ENCODE assay signal across 19 cellular contexts in genomic region chr9:89390578-89390977, GRCh38.
DNase-seq lines count a peak whose midpoint lies in the region; ATAC-seq and TF ChIP-seq lines count a peak whose summit lies in the region.
"Had no signal": no experiment of that assay in that cellular context is flagged by ENCODE, and none has a peak within 500 bp of the region (broad histone marks: within the 10 kb centered on the region; RNA-seq: fewer than 3 reads in every experiment).

No MANE protein-coding gene starts in this region.

- DNase-seq in activated naive CD4-positive, alpha-beta T cell treated with anti-CD3 and anti-CD28 coated beads, Interleukin-2, amount 50 U/mL, for 72 hours (ENCODE audit: low spot score in 2 of 2), result no peak
- DNase-seq in activated naive CD4-positive, alpha-beta T cell treated with Interleukin-2 at 50 U/mL for 16 hours, result no peak
- DNase-seq in activated CD8-positive, alpha-beta T cell treated with anti-CD3 and anti-CD28 coated beads, Interleukin-2, amount 10 ng/mL, durations not matched to agents 7 days and 5 days, result no peak
- DNase-seq in immature natural killer cell (no peak), stomach (no peak), HK-2 (ENCODE audit: unreplicated experiment) (no peak), GF-D8 (lab: John Stamatoyannopoulos, UW) (no peak)
- DNase-seq: DMS79 treated with DMSO at 0.1 percent for 48 hours; left ventricle myocardium superior; NCI-H146; NCI-H2107; NCI-H446 treated with DMSO at 0.1 percent for 48 hours; NCI-H82; SJCRH30; stimulated activated CD4-positive, alpha-beta T cell treated with anti-CD3 and anti-CD28 coated beads, Interleukin-2, amount 100 ng/mL, for 24 hours had no signal

- peaks cover 47% of the 10 kb centered on the region for H3K4me1 Mint-ChIP-seq in activated CD8-positive, alpha-beta T cell treated with anti-CD3 and anti-CD28 coated beads, Interleukin-2, amount 10 ng/mL, durations not matched to agents 7 days and 5 days (ENCODE audit: low read depth)
- peaks cover 11 to 17% of the 10 kb centered on the region in 2 donors for H3K4me1 Mint-ChIP-seq in immature natural killer cell

- H3K4me3 ChIP-seq in stomach, result no peak overlapping the region
- H3K4me3 ChIP-seq: right atrium auricular region, SJCRH30, smooth muscle cell had no signal

- H3K9me3 Mint-ChIP-seq in activated naive CD4-positive, alpha-beta T cell treated with anti-CD3 and anti-CD28 coated beads, Interleukin-2, amount 50 U/mL, for 72 hours, result no peaks in the 10 kb centered on the region
- H3K9me3 Mint-ChIP-seq in activated CD8-positive, alpha-beta T cell treated with anti-CD3 and anti-CD28 coated beads, Interleukin-2, amount 10 ng/mL, durations not matched to agents 7 days and 5 days (ENCODE audit: insufficient read depth), result no peaks in the 10 kb centered on the region
- no peaks in the 10 kb centered on the region for H3K9me3 Mint-ChIP-seq in immature natural killer cell
- H3K9me3 Mint-ChIP-seq: type B pancreatic cell had no signal

- no peak for TF ChIP-seq POLR2A in stomach (IDR thresholded peaks at IDR 0.05)

- H3K27ac Mint-ChIP-seq in activated naive CD4-positive, alpha-beta T cell treated with anti-CD3 and anti-CD28 coated beads, Interleukin-2, amount 50 U/mL, for 72 hours, result peak overlapping the region; percentile 75 to 89
- peak overlapping the region; percentile 65 for H3K27ac Mint-ChIP-seq in activated CD8-positive, alpha-beta T cell treated with anti-CD3 and anti-CD28 coated beads, Interleukin-2, amount 10 ng/mL, durations not matched to agents 7 days and 5 days
- peak overlapping the region in 5 of 6 donors; percentile 27 to 60 (median 40) for H3K27ac Mint-ChIP-seq in immature natural killer cell
- H3K27ac Mint-ChIP-seq: type B pancreatic cell had no signal

- no peaks in the 10 kb centered on the region for H3K9me3 ChIP-seq in stomach
- H3K9me3 ChIP-seq: right atrium auricular region, SJCRH30 had no signal

- peaks cover 29 to 48% (median 37%) of the 10 kb centered on the region in 4 donors for H3K4me1 ChIP-seq in stomach
- H3K4me1 ChIP-seq: SJCRH30 had no signal

- no peak for TF ChIP-seq CTCF in stomach (IDR thresholded peaks at IDR 0.05)

- no peaks in the 10 kb centered on the region for H3K27me3 Mint-ChIP-seq in activated CD8-positive, alpha-beta T cell treated with anti-CD3 and anti-CD28 coated beads, Interleukin-2, amount 10 ng/mL, durations not matched to agents 7 days and 5 days (ENCODE audit: low read depth)
- H3K27me3 Mint-ChIP-seq in immature natural killer cell (ENCODE audit: low read depth in 3 of 3), result peaks cover 2 to 3% (median 3%) of the 10 kb centered on the region in 3 donors
- H3K27me3 Mint-ChIP-seq: type B pancreatic cell had no signal

- no peak for TF ChIP-seq EP300 in stomach (IDR thresholded peaks at IDR 0.05)

- intact Hi-C loops in stomach (cut with DNase I; ENCODE audit: low total_unique reads), result no loop called here

- H3K27ac ChIP-seq in stomach, result peak overlapping the region; percentile 2 to 77 (median 44)
- H3K27ac ChIP-seq: HL-60, right atrium auricular region, SJCRH30 had no signal

- CTCF ChIA-PET in activated CD8-positive, alpha-beta T cell treated with anti-CD3 and anti-CD28 coated beads, Interleukin-2, amount 10 ng/mL, durations not matched to agents 7 days and 5 days (lab: Charles Lee), result interaction anchor here (1.0 kb wide), 1 partner anchor 12 kb away, joined by 4 read pairs; no protein-coding TSS in a partner anchor

- peaks cover 29 to 54% of the 10 kb centered on the region in 2 donors for H3K36me3 Mint-ChIP-seq in activated naive CD4-positive, alpha-beta T cell treated with anti-CD3 and anti-CD28 coated beads, Interleukin-2, amount 50 U/mL, for 72 hours
- peaks cover 95% of the 10 kb centered on the region for H3K36me3 Mint-ChIP-seq in activated CD8-positive, alpha-beta T cell treated with anti-CD3 and anti-CD28 coated beads, Interleukin-2, amount 10 ng/mL, durations not matched to agents 7 days and 5 days (ENCODE audit: low read depth)
- H3K36me3 Mint-ChIP-seq in immature natural killer cell, result peaks cover 21 to 67% (median 38%) of the 10 kb centered on the region in 3 donors

- 46 to 81% (median 52%) methylated on average over 5 of the region's 5 CpGs for WGBS in stomach, 5 donors

- peaks cover 71 to 100% (median 96%) of the 10 kb centered on the region in 4 donors for H3K36me3 ChIP-seq in stomach
- H3K36me3 ChIP-seq: SJCRH30 had no signal

- H3K27me3 ChIP-seq in stomach, result no peaks in the 10 kb centered on the region
- H3K27me3 ChIP-seq: right atrium auricular region had no signal

- no peak for ATAC-seq in activated naive CD4-positive, alpha-beta T cell treated with anti-CD3 and anti-CD28 coated beads, Interleukin-2, amount 50 U/mL, for 72 hours
- no peak for ATAC-seq in activated CD8-positive, alpha-beta T cell treated with anti-CD3 and anti-CD28 coated beads, Interleukin-2, amount 10 ng/mL, durations not matched to agents 7 days and 5 days
- ATAC-seq: left ventricle myocardium superior had no signal

- POLR2A ChIA-PET in activated CD8-positive, alpha-beta T cell treated with anti-CD3 and anti-CD28 coated beads, Interleukin-2, amount 10 ng/mL, durations not matched to agents 7 days and 5 days (lab: Charles Lee), result no interaction called here

- H3K4me3 Mint-ChIP-seq in activated CD8-positive, alpha-beta T cell treated with anti-CD3 and anti-CD28 coated beads, Interleukin-2, amount 10 ng/mL, durations not matched to agents 7 days and 5 days, result no peak overlapping the region
- H3K4me3 Mint-ChIP-seq in immature natural killer cell, result no peak overlapping the region
- H3K4me3 Mint-ChIP-seq: type B pancreatic cell had no signal
